10 cellular contexts compared by ENCODE assay signal in the genomic region with DNA sequence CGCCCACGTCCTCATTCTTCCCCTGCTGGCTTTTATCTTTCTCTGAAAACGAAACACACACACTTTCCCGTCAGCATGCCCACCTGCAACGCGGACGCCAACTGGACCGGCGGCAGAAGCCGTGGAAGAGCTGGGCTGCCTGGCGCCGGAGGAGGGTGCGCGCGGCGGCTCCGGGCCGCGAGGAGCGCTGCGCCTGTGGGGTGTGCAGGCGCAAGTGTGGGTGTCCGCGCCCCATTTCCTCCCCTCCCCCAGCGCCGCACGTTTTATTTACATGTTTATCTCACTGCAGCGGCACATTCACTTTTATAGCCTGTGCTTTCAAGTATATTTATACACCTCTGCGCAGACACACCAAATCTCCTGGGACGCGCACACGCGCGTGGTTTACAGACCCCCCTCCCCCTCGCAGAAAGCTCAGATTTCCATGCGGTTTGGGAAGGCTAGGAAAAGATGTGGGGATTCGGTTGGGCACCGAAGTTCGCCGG. TPM values are rescaled to one million over a fixed set of nuclear protein-coding genes. Genes with fewer than 3 reads are reported as not detected.
DNase-seq lines count a peak whose midpoint lies in the region; ATAC-seq and TF ChIP-seq lines count a peak whose summit lies in the region.
"Had no signal": no experiment of that assay in that cellular context is flagged by ENCODE, and none has a peak within 500 bp of the region (broad histone marks: within the 10 kb centered on the region; RNA-seq: fewer than 3 reads in every experiment).

No MANE protein-coding gene starts in this region.

- H3K36me3 ChIP-seq in right atrium auricular region (no peaks in the 10 kb centered on the region), adipocyte (ENCODE audit: control insufficient read depth, insufficient read depth, low read length, severe bottlenecking) (peaks cover 5% of the 10 kb centered on the region), vagina (no peaks in the 10 kb centered on the region)

- ATAC-seq in memory B cell (ENCODE audit: low read depth), result no peak
- no peak for ATAC-seq in HG02885 (IDR thresholded peaks at IDR 0.05; ENCODE audit: poor library complexity, unreplicated experiment)

- H3K27me3 Mint-ChIP-seq in memory B cell, result peaks cover 31% of the 10 kb centered on the region

- H3K27ac ChIP-seq in right atrium auricular region (peak overlapping the region; percentile 84 to 92), vagina (no peak overlapping the region)

- H3K4me3 Mint-ChIP-seq in memory B cell, result peak overlapping the region; percentile 17

- DNase-seq in right atrium auricular region (ENCODE audit: low spot score) (no peak), cardiac septum (ENCODE audit: low spot score) (no peak), adipocyte (ENCODE audit: low read depth) (no peak), memory B cell (ENCODE audit: low spot score in 2 of 2) (no peak), vagina (ENCODE audit: extremely low spot score in 2 of 2) (no peak), inferior parietal cortex (ENCODE audit: extremely low spot score) (no peak), posterior vena cava (ENCODE audit: low spot score) (no peak)
- DNase-seq: NCI-H748 treated with DMSO at 0.1 percent for 48 hours; stimulated activated CD4-positive, alpha-beta T cell treated with anti-CD3 and anti-CD28 coated beads, Interleukin-12 subunit alpha, Interleukin-12 subunit beta, amount 100 ng/mL, for 4 hours had no signal

- no peak overlapping the region for H3K27ac Mint-ChIP-seq in memory B cell

- TF ChIP-seq POLR2A in vagina (IDR thresholded peaks at IDR 0.05), result no peak

- H3K4me1 ChIP-seq in right atrium auricular region (peaks cover 0 to 34% of the 10 kb centered on the region in 2 donors), adipocyte (ENCODE audit: control insufficient read depth, insufficient read depth, low read length) (peaks cover 4% of the 10 kb centered on the region), vagina (peaks cover 27% of the 10 kb centered on the region)

- TF ChIP-seq CTCF in right atrium auricular region (IDR thresholded peaks at IDR 0.05) (no peak), vagina (IDR thresholded peaks at IDR 0.05) (no peak)

- H3K4me3 ChIP-seq in right atrium auricular region (peak overlapping the region; percentile 50 to 62), adipocyte (ENCODE audit: low read length) (peak overlapping the region; percentile 92), vagina (peak overlapping the region; percentile 20 to 50)

- no peaks in the 10 kb centered on the region for H3K9me3 ChIP-seq in right atrium auricular region
- H3K9me3 ChIP-seq in adipocyte (ENCODE audit: control insufficient read depth, low read length), result no peaks in the 10 kb centered on the region
- H3K9me3 ChIP-seq in vagina, result no peaks in the 10 kb centered on the region

- H3K36me3 Mint-ChIP-seq in memory B cell, result no peaks in the 10 kb centered on the region

- H3K27me3 ChIP-seq in right atrium auricular region, result peaks cover 0 to 14% of the 10 kb centered on the region in 2 donors
- H3K27me3 ChIP-seq in adipocyte (replicated peaks; ENCODE audit: control insufficient read depth, insufficient read depth, low read length), result peaks cover 4% of the 10 kb centered on the region
- H3K27me3 ChIP-seq in vagina, result peaks cover 4% of the 10 kb centered on the region

- no peaks in the 10 kb centered on the region for H3K9me3 Mint-ChIP-seq in memory B cell

- H3K9ac ChIP-seq in adipocyte (ENCODE audit: low read length), result peak overlapping the region; percentile 83

- intact Hi-C loops in cardiac septum (cut with DNase I) (no loop called here), vagina (cut with DNase I) (no loop called here), posterior vena cava (cut with DNase I) (no loop called here)

- peaks cover 10% of the 10 kb centered on the region for H3K4me1 Mint-ChIP-seq in memory B cell

RNA-seq across cellular contexts. Expression of a gene that starts 1.5 kb away (rescaled TPM):
- total RNA-seq in right atrium auricular region (10 to 100 TPM in 1 of 2 donors, under 1 TPM in 1; 0.24 to 25.4 TPM), cardiac septum (1.0 TPM), vagina (6.6 TPM), posterior vena cava (under 1 TPM; 0.19 to 0.43 TPM)

Comparison
In these comparisons a context has a peak if more than half of its experiments do, and no peak if none do; other contexts are left out.
1. H3K4me3 ChIP-seq: peak in every context shown above with its lines; median percentile 92 in adipocyte; 56 in right atrium auricular region; 35 in vagina.